Comparison of ENCODE assay signal across 1 cellular context in the genomic region with DNA sequence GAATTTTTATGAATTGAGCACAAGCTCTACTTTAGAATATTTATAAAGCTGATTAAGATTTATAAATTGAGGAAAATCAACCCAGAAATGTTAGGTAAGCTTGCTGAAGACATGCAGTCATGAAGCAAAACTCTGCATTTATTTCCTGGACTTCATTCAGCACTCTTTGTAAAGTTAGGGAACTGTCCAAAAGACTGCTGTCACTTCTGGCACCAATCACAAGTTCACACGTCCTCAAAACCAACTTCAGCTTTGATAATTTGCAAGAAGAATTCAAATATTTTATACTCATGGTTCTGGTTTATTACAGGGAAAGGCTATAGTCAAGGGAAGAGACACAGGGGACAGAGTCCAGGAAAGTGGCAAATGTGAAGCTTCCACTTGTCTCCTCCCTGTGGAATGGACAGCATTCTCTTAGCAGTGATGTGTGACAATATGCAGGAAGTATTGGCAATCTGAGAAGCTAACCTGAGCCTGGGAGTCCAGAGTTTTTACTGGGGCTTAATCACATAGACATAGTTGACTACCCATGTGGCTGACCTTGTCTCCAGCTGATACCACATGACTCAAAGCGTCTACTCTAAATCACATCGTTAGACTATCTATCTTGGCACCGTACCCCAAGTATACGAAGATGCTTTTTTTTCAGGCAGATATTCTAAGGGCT.
TF ChIP-seq lines count a peak whose summit lies in the region.

No MANE protein-coding gene starts in this region.

TF ChIP-seq in SK-N-SH treated with all-trans-retinoic acid at 6 μM for 48 hours, 23 proteins besides CTCF, POLR2A, EP300 and RAD21 (continued from another document):
- TF ChIP-seq, protein P1, sequence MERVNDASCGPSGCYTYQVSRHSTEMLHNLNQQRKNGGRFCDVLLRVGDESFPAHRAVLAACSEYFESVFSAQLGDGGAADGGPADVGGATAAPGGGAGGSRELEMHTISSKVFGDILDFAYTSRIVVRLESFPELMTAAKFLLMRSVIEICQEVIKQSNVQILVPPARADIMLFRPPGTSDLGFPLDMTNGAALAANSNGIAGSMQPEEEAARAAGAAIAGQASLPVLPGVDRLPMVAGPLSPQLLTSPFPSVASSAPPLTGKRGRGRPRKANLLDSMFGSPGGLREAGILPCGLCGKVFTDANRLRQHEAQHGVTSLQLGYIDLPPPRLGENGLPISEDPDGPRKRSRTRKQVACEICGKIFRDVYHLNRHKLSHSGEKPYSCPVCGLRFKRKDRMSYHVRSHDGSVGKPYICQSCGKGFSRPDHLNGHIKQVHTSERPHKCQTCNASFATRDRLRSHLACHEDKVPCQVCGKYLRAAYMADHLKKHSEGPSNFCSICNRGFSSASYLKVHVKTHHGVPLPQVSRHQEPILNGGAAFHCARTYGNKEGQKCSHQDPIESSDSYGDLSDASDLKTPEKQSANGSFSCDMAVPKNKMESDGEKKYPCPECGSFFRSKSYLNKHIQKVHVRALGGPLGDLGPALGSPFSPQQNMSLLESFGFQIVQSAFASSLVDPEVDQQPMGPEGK (CRISPR knock-in tag; IDR thresholded peaks at IDR 0.05; ENCODE audit: borderline replicate concordance), result no peak
- TF ChIP-seq CSDC2 (CRISPR knock-in tag; IDR thresholded peaks at IDR 0.05) (no peak), GLIS3 (CRISPR knock-in tag; IDR thresholded peaks at IDR 0.05) (no peak), TSHZ2 (CRISPR knock-in tag; IDR thresholded peaks at IDR 0.05) (no peak), ESRRG (CRISPR knock-in tag; IDR thresholded peaks at IDR 0.05) (no peak)
